ENCODE assay signal across 16 cellular contexts in the genomic region with DNA sequence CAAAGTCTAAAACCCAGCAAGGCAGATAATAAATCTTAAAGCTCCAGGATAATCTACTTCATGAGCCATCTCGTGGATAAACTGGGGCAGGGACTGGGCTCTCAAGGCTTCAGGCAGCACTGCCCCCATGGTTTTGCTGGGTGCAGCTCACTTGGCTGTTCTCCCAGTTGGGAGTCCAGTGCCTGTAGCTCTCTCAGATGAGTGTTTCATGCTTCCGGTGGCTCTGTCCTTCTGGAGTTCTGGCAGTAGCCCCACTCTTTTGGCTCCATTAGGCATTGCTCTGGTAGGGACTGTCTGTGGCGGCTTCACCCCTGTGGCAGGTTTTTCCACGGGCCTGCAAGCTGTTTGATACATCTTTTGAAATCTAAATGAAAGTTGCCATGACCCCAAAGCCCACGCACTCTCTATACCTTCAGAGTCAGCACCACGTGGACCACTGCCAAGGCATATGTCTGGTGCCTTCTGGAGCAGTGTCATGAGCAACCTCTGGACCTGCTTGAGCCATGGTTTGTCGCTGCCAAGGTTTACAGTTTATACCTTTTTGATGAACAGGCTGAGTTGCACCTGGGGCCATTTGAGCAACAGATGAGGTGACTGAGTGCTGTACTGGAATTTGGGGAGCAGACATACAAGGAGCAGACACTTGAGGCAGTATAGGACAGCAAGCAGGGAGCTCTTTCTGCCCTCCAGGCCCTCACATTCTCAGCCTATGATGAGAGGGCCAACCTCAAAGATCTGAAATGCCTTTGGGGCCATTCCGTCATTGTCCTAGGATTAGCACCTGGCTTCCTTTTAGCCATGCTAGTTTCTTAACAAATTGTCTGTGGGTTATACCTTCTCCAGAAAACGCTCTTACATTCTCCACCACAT. TPM values are rescaled to one million over a fixed set of nuclear protein-coding genes. Genes with fewer than 3 reads are reported as not detected.
A peak's percentile ranks its signal among the peaks of the same experiment; 100 is the strongest.
DNase-seq lines count a peak whose midpoint lies in the region; ATAC-seq and TF ChIP-seq lines count a peak whose summit lies in the region.
"Had no signal": no experiment of that assay in that cellular context is flagged by ENCODE, and none has a peak within 500 bp of the region (broad histone marks: within the 10 kb centered on the region; RNA-seq: fewer than 3 reads in every experiment).

No MANE protein-coding gene starts in this region.

- H4K20me1 ChIP-seq in osteoblast (ENCODE audit: insufficient read depth, low read length): no peaks in the 10 kb centered on the region

- no peak overlapping the region for H3K4me3 ChIP-seq in GM12875 (ENCODE audit: low read depth, low read length)
- H3K4me3 ChIP-seq in osteoblast (ENCODE audit: insufficient read depth, low read length): no peak overlapping the region
- H3K4me3 ChIP-seq: SK-N-MC, transverse colon had no signal

- DNase-seq in NCI-H446 treated with DMSO at 0.1 percent for 48 hours (lab: John Stamatoyannopoulos, UW) (peak; percentile 77), osteoblast (ENCODE audit: insufficient read length, low spot score, missing footprints) (peak; percentile 76), SIG-M5 treated with dmso at 0.1 percent for 504 hours (lab: John Stamatoyannopoulos, UW; ENCODE audit: unreplicated experiment) (no peak)
- DNase-seq: glutamatergic neuron; left colon; natural killer cell; NCI-H2081; NK-92 treated with Interleukin-12 subunit alpha and Interleukin-12 subunit beta, amount 100 ng/mL, for 24 hours; stimulated activated CD4-positive, alpha-beta T cell treated with anti-CD3 and anti-CD28 coated beads, Interleukin-1b, Interleukin-23, amount 100 ng/mL, for 48 hours; transverse colon had no signal

- H3K27ac ChIP-seq in osteoblast (ENCODE audit: low read depth, low read length): no peak overlapping the region
- H3K27ac ChIP-seq: SK-N-MC, transverse colon had no signal

- H3K9me3 ChIP-seq in osteoblast (ENCODE audit: low read depth, low read length): no peaks in the 10 kb centered on the region
- H3K9me3 ChIP-seq: transverse colon had no signal

- no peaks in the 10 kb centered on the region for H3K27me3 ChIP-seq in osteoblast (ENCODE audit: insufficient read depth, low read length)
- H3K27me3 ChIP-seq: transverse colon had no signal

- ATAC-seq in esophagus mucosa (peak; percentile 79), HG03457 (IDR thresholded peaks at IDR 0.05; ENCODE audit: unreplicated experiment) (no peak), HG02588 (IDR thresholded peaks at IDR 0.05; ENCODE audit: unreplicated experiment) (no peak)
- ATAC-seq: left colon, natural killer cell had no signal

- H3K36me3 ChIP-seq in osteoblast (ENCODE audit: insufficient read depth, low read length): no peaks in the 10 kb centered on the region
- H3K36me3 ChIP-seq: transverse colon had no signal

- H3K4me1 ChIP-seq in osteoblast (ENCODE audit: insufficient read depth, low read length): peaks cover 18% of the 10 kb centered on the region
- H3K4me1 ChIP-seq: transverse colon had no signal

- TF ChIP-seq CTCF in GM12875 (IDR thresholded peaks at IDR 0.05; ENCODE audit: borderline replicate concordance, insufficient read depth, low read depth, low read length) (0 out of 2 replicates have a peak, but pooled peaks have one; percentile 1), osteoblast (IDR thresholded peaks at IDR 0.05; ENCODE audit: extremely low read depth, low read depth, low read length) (no peak)

- no peaks in the 10 kb centered on the region for H3K79me2 ChIP-seq in osteoblast (ENCODE audit: insufficient read depth, low read length)

- H3K4me2 ChIP-seq in osteoblast (ENCODE audit: insufficient read depth, low read length): no peak overlapping the region

- no peak overlapping the region for H2AFZ ChIP-seq in osteoblast (ENCODE audit: low read length)

RNA-seq across cellular contexts. Expression of gene MTNR1B, which starts 48.6 kb away (rescaled TPM):
- total RNA-seq in esophagus mucosa: not detected
- total RNA-seq in osteoblast: not detected in 2 replicates
- total RNA-seq: G401, left colon, natural killer cell, transverse colon had no signal
